13 cellular contexts compared by ENCODE assay signal in genomic region chr3:194160158-194160557, GRCh38. TPM values are rescaled to one million over a fixed set of nuclear protein-coding genes. Genes with fewer than 3 reads are reported as not detected.
DNase-seq lines count a peak whose midpoint lies in the region; ATAC-seq and TF ChIP-seq lines count a peak whose summit lies in the region.
"Had no signal": no experiment of that assay in that cellular context is flagged by ENCODE, and none has a peak within 500 bp of the region (broad histone marks: within the 10 kb centered on the region; RNA-seq: fewer than 3 reads in every experiment).

No MANE protein-coding gene starts in this region.

- H4K8ac ChIP-seq in neuronal stem cell (ENCODE audit: low read depth, low read length) = no peak overlapping the region

- POLR2A ChIA-PET in HEK293 (lab: Yijun Ruan, JAX) = no interaction called here

- H3K79me1 ChIP-seq in neuronal stem cell (ENCODE audit: low read depth, low read length) = no peaks in the 10 kb centered on the region

- TF ChIP-seq CTCF in HEK293 (tag by site-specific recombination; IDR thresholded peaks at IDR 0.05) = no peak
- TF ChIP-seq CTCF in esophagus squamous epithelium (IDR thresholded peaks at IDR 0.05) = no peak
- no peak for TF ChIP-seq CTCF in type B pancreatic cell (conservative IDR thresholded peaks at IDR 0.05)
- no peak for TF ChIP-seq CTCF in left ventricle myocardium inferior (IDR thresholded peaks at IDR 0.05; ENCODE audit: borderline replicate concordance)

- no peaks in the 10 kb centered on the region; the same call in none of the 2 replicates for H3K4me1 ChIP-seq in HEK293 (ENCODE audit: control insufficient read depth, insufficient read depth, low read length)
- H3K4me1 ChIP-seq in esophagus squamous epithelium = peaks cover 18 to 61% (median 20%) of the 10 kb centered on the region in 3 donors
- H3K4me1 ChIP-seq in neuronal stem cell (ENCODE audit: control insufficient read depth in 2 of 2, insufficient read depth in 1 of 2, low read depth in 1 of 2, low read length in 2 of 2) = peaks cover 4 to 10% of the 10 kb centered on the region in 2 donors
- H3K4me1 ChIP-seq in left ventricle myocardium inferior = peaks cover 13% of the 10 kb centered on the region

- no peak overlapping the region for H3K4me2 ChIP-seq in neuronal stem cell (ENCODE audit: insufficient read depth, low read length, poor library complexity, severe bottlenecking)

- peak overlapping the region; percentile 85 for H3K4me3 Mint-ChIP-seq in type B pancreatic cell
- H3K4me3 Mint-ChIP-seq in activated T-cell treated with anti-CD3 and anti-CD28 coated beads, Interleukin-2, amount 50 U/mL, for 72 hours = no peak overlapping the region

- no peak overlapping the region for H3K14ac ChIP-seq in neuronal stem cell (ENCODE audit: low read length)

- H2AFZ ChIP-seq in neuronal stem cell (ENCODE audit: low read length) = no peak overlapping the region

- peaks cover 0 to 7% (median 0%) of the 10 kb centered on the region in 4 donors for H3K27me3 ChIP-seq in esophagus squamous epithelium
- H3K27me3 ChIP-seq in neuronal stem cell (ENCODE audit: control insufficient read depth in 3 of 3, insufficient read depth in 3 of 3, low read depth in 1 of 3, low read length in 3 of 3) = peaks cover 0 to 21% (median 0%) of the 10 kb centered on the region in 3 experiments
- peaks cover 27% of the 10 kb centered on the region for H3K27me3 ChIP-seq in left ventricle myocardium inferior (ENCODE audit: low read depth)

- 82 to 93% methylated on average over 3 to 4 of the region's 4 CpGs for WGBS in esophagus squamous epithelium, 2 donors
- WGBS in neuronal stem cell (ENCODE audit: extremely low coverage in 2 of 2, insufficient read length in 2 of 2, insufficient replicate concordance in 1 of 2), 2 donors = no CpG with 5 or more reads among the region's 4 CpGs

- H3K18ac ChIP-seq in neuronal stem cell (ENCODE audit: low read length) = peak overlapping the region; percentile 11

- H3K4me3 ChIP-seq in HEK293 (ENCODE audit: low read depth, low read length) (no peak overlapping the region), esophagus squamous epithelium (no peak overlapping the region), neuronal stem cell (ENCODE audit: low read length in 2 of 2) (no peak overlapping the region), left ventricle myocardium inferior (no peak overlapping the region)
- H3K4me3 ChIP-seq: K562 had no signal

- H2BK120ac ChIP-seq in neuronal stem cell (ENCODE audit: low read depth, low read length) = no peak overlapping the region

- no peak overlapping the region for H3K23ac ChIP-seq in neuronal stem cell (ENCODE audit: low read depth, low read length, poor library complexity)

- peaks cover 43% of the 10 kb centered on the region for H3K4me1 Mint-ChIP-seq in type B pancreatic cell (ENCODE audit: unreplicated experiment)
- H3K4me1 Mint-ChIP-seq in activated T-cell treated with anti-CD3 and anti-CD28 coated beads, Interleukin-2, amount 50 U/mL, for 72 hours (ENCODE audit: low read depth) = no peaks in the 10 kb centered on the region

- no peak for TF ChIP-seq POLR2A in esophagus squamous epithelium (IDR thresholded peaks at IDR 0.05)

- H4K91ac ChIP-seq in neuronal stem cell (ENCODE audit: low read depth, low read length, poor library complexity) = no peak overlapping the region

- H3K36me3 Mint-ChIP-seq in type B pancreatic cell = no peaks in the 10 kb centered on the region
- no peaks in the 10 kb centered on the region for H3K36me3 Mint-ChIP-seq in activated T-cell treated with anti-CD3 and anti-CD28 coated beads, Interleukin-2, amount 50 U/mL, for 72 hours (ENCODE audit: insufficient read depth in 2 of 2)

- H2BK5ac ChIP-seq in neuronal stem cell (ENCODE audit: low read length) = no peak overlapping the region

- H3K9me3 Mint-ChIP-seq in type B pancreatic cell = no peaks in the 10 kb centered on the region
- no peaks in the 10 kb centered on the region for H3K9me3 Mint-ChIP-seq in activated T-cell treated with anti-CD3 and anti-CD28 coated beads, Interleukin-2, amount 50 U/mL, for 72 hours

- peak overlapping the region; percentile 1 for H2BK12ac ChIP-seq in neuronal stem cell (ENCODE audit: low read length)

- intact Hi-C loops in esophagus squamous epithelium (cut with DNase I) (no loop called here), left ventricle myocardium inferior (cut with micrococcal nuclease) (no loop called here)

- H3K9me3 ChIP-seq in HEK293 (ENCODE audit: control insufficient read depth, insufficient read depth, low read depth, low read length) (no peaks in the 10 kb centered on the region), esophagus squamous epithelium (no peaks in the 10 kb centered on the region), neuronal stem cell (replicated peaks in 1 of 2; ENCODE audit: control insufficient read depth in 2 of 2, insufficient read depth in 1 of 2, low read depth in 1 of 2, low read length in 2 of 2) (peaks cover 0 to 3% of the 10 kb centered on the region in 2 donors), left ventricle myocardium inferior (replicated peaks) (no peaks in the 10 kb centered on the region)

- peak overlapping the region; percentile 100 for H3K27ac Mint-ChIP-seq in type B pancreatic cell
- no peak overlapping the region for H3K27ac Mint-ChIP-seq in activated T-cell treated with anti-CD3 and anti-CD28 coated beads, Interleukin-2, amount 50 U/mL, for 72 hours

- DNase-seq in esophagus squamous epithelium (lab: John Stamatoyannopoulos, UW) (no peak), neuronal stem cell (ENCODE audit: low spot score) (no peak), type B pancreatic cell (ENCODE audit: extremely low spot score, unreplicated experiment) (no peak), left ventricle myocardium inferior (no peak)
- no peak for DNase-seq in activated T-cell treated with anti-CD3 and anti-CD28 coated beads, Interleukin-2, amount 50 U/mL, for 72 hours
- DNase-seq: DMS53, NCI-H1436, NCI-H2081, NCI-H510A treated with DMSO at 0.1 percent for 48 hours had no signal

- H3K4ac ChIP-seq in neuronal stem cell (ENCODE audit: low read length) = no peak overlapping the region

- H2BK15ac ChIP-seq in neuronal stem cell (ENCODE audit: low read length) = no peak overlapping the region

- ATAC-seq in GM18868 (IDR thresholded peaks at IDR 0.05; ENCODE audit: unreplicated experiment) = no peak
- ATAC-seq in activated T-cell treated with anti-CD3 and anti-CD28 coated beads, Interleukin-2, amount 50 U/mL, for 72 hours (replicated peaks in 1 of 2) = no peak
- ATAC-seq: K562 had no signal

- H3K27ac ChIP-seq in HEK293 (ENCODE audit: extremely low read depth, low read depth, low read length) = no peak overlapping the region
- peak overlapping the region; percentile 67 to 90 (median 82) for H3K27ac ChIP-seq in esophagus squamous epithelium
- no peak overlapping the region for H3K27ac ChIP-seq in neuronal stem cell (replicated peaks; ENCODE audit: low read length)
- H3K27ac ChIP-seq in left ventricle myocardium inferior (replicated peaks) = no peak overlapping the region
- H3K27ac ChIP-seq: HL-60 had no signal

- no peak overlapping the region for H3K9ac ChIP-seq in neuronal stem cell (ENCODE audit: low read depth, low read length, poor library complexity)

- H3K36me3 ChIP-seq in HEK293 (ENCODE audit: control insufficient read depth in 2 of 2, insufficient read depth in 1 of 2, low read length in 2 of 2) (no peaks in the 10 kb centered on the region), esophagus squamous epithelium (no peaks in the 10 kb centered on the region), neuronal stem cell (replicated peaks in 1 of 2; ENCODE audit: control insufficient read depth in 2 of 2, insufficient read depth in 2 of 2, low read length in 2 of 2) (no peaks in the 10 kb centered on the region), left ventricle myocardium inferior (no peaks in the 10 kb centered on the region)

- CTCF ChIA-PET in HEK293 (lab: Yijun Ruan, JAX) = no interaction called here

- H3K27me3 Mint-ChIP-seq in type B pancreatic cell = no peaks in the 10 kb centered on the region
- peaks cover 23% of the 10 kb centered on the region for H3K27me3 Mint-ChIP-seq in activated T-cell treated with anti-CD3 and anti-CD28 coated beads, Interleukin-2, amount 50 U/mL, for 72 hours (ENCODE audit: low read depth)

- H2AK5ac ChIP-seq in neuronal stem cell (ENCODE audit: low read depth, low read length) = no peak overlapping the region

TF ChIP-seq in HEK293, 187 proteins besides CTCF, POLR2A, EP300 and RAD21:
- TF ChIP-seq ATF2 (tag by site-specific recombination; IDR thresholded peaks at IDR 0.05; ENCODE audit: low read depth) = no peak
- peak; percentile 73 for TF ChIP-seq SCRT2 (tag by site-specific recombination; IDR thresholded peaks at IDR 0.05)
- TF ChIP-seq SCRT1 (tag by site-specific recombination; IDR thresholded peaks at IDR 0.05; ENCODE audit: borderline replicate concordance) = peak; percentile 27; the same call in 1 of the 2 replicates
- TF ChIP-seq, protein P1, sequence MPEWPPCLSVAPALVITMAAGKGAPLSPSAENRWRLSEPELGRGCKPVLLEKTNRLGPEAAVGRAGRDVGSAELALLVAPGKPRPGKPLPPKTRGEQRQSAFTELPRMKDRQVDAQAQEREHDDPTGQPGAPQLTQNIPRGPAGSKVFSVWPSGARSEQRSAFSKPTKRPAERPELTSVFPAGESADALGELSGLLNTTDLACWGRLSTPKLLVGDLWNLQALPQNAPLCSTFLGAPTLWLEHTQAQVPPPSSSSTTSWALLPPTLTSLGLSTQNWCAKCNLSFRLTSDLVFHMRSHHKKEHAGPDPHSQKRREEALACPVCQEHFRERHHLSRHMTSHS (tag by site-specific recombination; IDR thresholded peaks at IDR 0.05) = no peak
TF ChIP-seq in HEK293: peak in this region for 2.

RNA-seq across cellular contexts. Expression of gene HES1, which starts 24.2 kb away (rescaled TPM):
- total RNA-seq in esophagus squamous epithelium (10 to 100 TPM; 38.6 to 92.1 (median 75.4) TPM), type B pancreatic cell (ENCODE audit: low replicate concordance) (100 and 180 TPM in 2 replicates), left ventricle myocardium inferior (13.4 TPM)
- polyA plus RNA-seq in neuronal stem cell (2013, experiment 1 of 2) = 29.1 TPM
- polyA plus RNA-seq in neuronal stem cell (2013, experiment 2 of 2) = 30.9 TPM
- under 1 TPM; 0.81 to 0.91 TPM for total RNA-seq in activated T-cell treated with anti-CD3 and anti-CD28 coated beads, Interleukin-2, amount 50 U/mL, for 72 hours

Comparison
In these comparisons a context has a peak if more than half of its experiments do, and no peak if none do; other contexts are left out.
1. H3K27ac ChIP-seq: peak in esophagus squamous epithelium (4 of 4); none in HEK293 (single experiment), neuronal stem cell (single experiment) and left ventricle myocardium inferior (single experiment).